In genomic region chr17:38326996-38327792, GRCh38 we compare ENCODE assay signal across 14 cellular contexts. TPM values are rescaled to one million over a fixed set of nuclear protein-coding genes. Genes with fewer than 3 reads are reported as not detected.
DNase-seq lines count a peak whose midpoint lies in the region; ATAC-seq and TF ChIP-seq lines count a peak whose summit lies in the region.
"Had no signal": no experiment of that assay in that cellular context is flagged by ENCODE, and none has a peak within 500 bp of the region (broad histone marks: within the 10 kb centered on the region; RNA-seq: fewer than 3 reads in every experiment).

No MANE protein-coding gene starts in this region.

- H3K36me3 Mint-ChIP-seq in endothelial cell (ENCODE audit: low read depth, unreplicated experiment), result peaks cover 9% of the 10 kb centered on the region
- H3K36me3 Mint-ChIP-seq in osteocyte (ENCODE audit: unreplicated experiment), result peaks cover 15% of the 10 kb centered on the region

- H3K27me3 Mint-ChIP-seq in endothelial cell (ENCODE audit: unreplicated experiment) (peaks cover 8% of the 10 kb centered on the region), osteocyte (ENCODE audit: unreplicated experiment) (peaks cover 20% of the 10 kb centered on the region)

- H3K9me2 ChIP-seq in OCI-LY7 (ENCODE audit: insufficient read depth, low read length), result no peaks in the 10 kb centered on the region

- peak overlapping the region; percentile 30; the same call in 1 of the 2 replicates for H2AFZ ChIP-seq in OCI-LY7 (ENCODE audit: low read length)

- peak overlapping the region; percentile 97 for H3K27ac ChIP-seq in OCI-LY7 (ENCODE audit: low read depth, low read length, poor library complexity, severe bottlenecking)
- H3K27ac ChIP-seq: thyroid gland had no signal

- peak overlapping the region; percentile 60 for H3K4me3 Mint-ChIP-seq in endothelial cell (ENCODE audit: unreplicated experiment)
- H3K4me3 Mint-ChIP-seq in osteocyte (ENCODE audit: unreplicated experiment), result no peak overlapping the region

- CTCF ChIA-PET in OCI-LY7 (lab: Charles Lee; ENCODE audit: unreplicated experiment), result interaction anchor here (0.5 to 1.9 kb wide), 2 partner anchors 8 to 21 kb away, joined by 3 to 6 read pairs; no protein-coding TSS in a partner anchor

- no TSS peak for BruUV-seq in OCI-LY7 (replicated peaks; lab: Mats Ljungman, UMichigan)

- no peak for ATAC-seq in HG03378 (IDR thresholded peaks at IDR 0.05; ENCODE audit: unreplicated experiment)
- no peak for ATAC-seq in HG03521 (IDR thresholded peaks at IDR 0.05; ENCODE audit: unreplicated experiment)
- ATAC-seq: K562 had no signal

- H3K4me2 ChIP-seq in OCI-LY7 (ENCODE audit: low read length), result peak overlapping the region; percentile 91

- H3K27ac Mint-ChIP-seq in endothelial cell (ENCODE audit: unreplicated experiment) (peak overlapping the region; percentile 92), osteocyte (ENCODE audit: unreplicated experiment) (peak overlapping the region; percentile 4)

- peak overlapping the region; percentile 48 for H3K4me3 ChIP-seq in OCI-LY7 (ENCODE audit: low read depth, low read length, poor library complexity, severe bottlenecking)
- H3K4me3 ChIP-seq: K562, thyroid gland had no signal

- DNase-seq in SKM-1 treated with dmso at 0.1 percent for 144 hours (lab: John Stamatoyannopoulos, UW; ENCODE audit: unreplicated experiment), result peak; percentile 35
- no peak for DNase-seq in SKM-1 (lab: John Stamatoyannopoulos, UW; ENCODE audit: unreplicated experiment)
- DNase-seq in OCI-LY7 (ENCODE audit: low spot score), result peak; percentile 75
- no peak for DNase-seq in endothelial cell (ENCODE audit: low spot score)
- no peak for DNase-seq in osteocyte (ENCODE audit: extremely low spot score, unreplicated experiment)
- DNase-seq in NCI-H1930 (lab: John Stamatoyannopoulos, UW), result no peak
- DNase-seq: EL, NCI-H2081 treated with DMSO at 0.1 percent for 48 hours, T-helper 9 cell, thyroid gland had no signal

- peaks cover 20% of the 10 kb centered on the region for H3K36me3 ChIP-seq in OCI-LY7 (ENCODE audit: insufficient read depth, low read length)

- H3K4me1 ChIP-seq in OCI-LY7 (ENCODE audit: insufficient read depth, low read length, poor library complexity, severe bottlenecking), result peaks cover 72% of the 10 kb centered on the region

- no peaks in the 10 kb centered on the region for H3K9me3 ChIP-seq in OCI-LY7 (ENCODE audit: low read length)
- H3K9me3 ChIP-seq: thyroid gland had no signal

- intact Hi-C loops in OCI-LY7 (cut with micrococcal nuclease; ENCODE audit: unreplicated experiment), result no loop called here

- H3K9me3 Mint-ChIP-seq in endothelial cell (ENCODE audit: unreplicated experiment) (no peaks in the 10 kb centered on the region), osteocyte (ENCODE audit: unreplicated experiment) (no peaks in the 10 kb centered on the region)

- H3K4me1 Mint-ChIP-seq in endothelial cell (ENCODE audit: unreplicated experiment) (peaks cover 53% of the 10 kb centered on the region), osteocyte (ENCODE audit: unreplicated experiment) (no peaks in the 10 kb centered on the region)

- POLR2A ChIA-PET in OCI-LY7 (lab: Charles Lee), result interaction anchor here (0.9 to 4.1 kb wide), 2 partner anchors 21 to 26 kb away, joined by 3 to 38 read pairs; partner anchors contain the start of gene SOCS7

- TF ChIP-seq CTCF in OCI-LY7 (conservative IDR thresholded peaks at IDR 0.05; ENCODE audit: low read length), result no peak
- TF ChIP-seq CTCF in endothelial cell (IDR thresholded peaks at IDR 0.05; ENCODE audit: unreplicated experiment), result no peak
- TF ChIP-seq CTCF in osteocyte (IDR thresholded peaks at IDR 0.05), result no peak

- H3K79me2 ChIP-seq in OCI-LY7 (ENCODE audit: insufficient read depth, low read depth, low read length), result no peaks in the 10 kb centered on the region

- no peaks in the 10 kb centered on the region for H4K20me1 ChIP-seq in OCI-LY7 (ENCODE audit: insufficient read depth, low read length)

RNA-seq across cellular contexts. Expression of gene GPR179, which starts 16.6 kb away (rescaled TPM):
- total RNA-seq in OCI-LY7 (2014; rRNA removed; shearing (Covaris generic)), result 0.21 and 0.32 TPM in 2 replicates
- total RNA-seq in OCI-LY7 (2022), result 0.06 and 1.1 TPM in 2 replicates
- 0.97 TPM for total RNA-seq in endothelial cell (ENCODE audit: unreplicated experiment)
- 0.13 TPM in 1 of 2 replicates, not detected in the other for total RNA-seq in osteocyte
- total RNA-seq: epithelial cell of proximal tubule, K562 had no signal

RNA-seq across cellular contexts. Expression of gene SOCS7, which starts 24.4 kb away (rescaled TPM):
- 27.0 and 36.1 TPM in 2 replicates for total RNA-seq in OCI-LY7 (2014; rRNA removed; shearing (Covaris generic))
- total RNA-seq in OCI-LY7 (2022) (39.1 and 44.9 TPM in 2 replicates), endothelial cell (ENCODE audit: unreplicated experiment) (13.8 TPM), osteocyte (17.3 and 19.1 TPM in 2 replicates)

RNA-seq across cellular contexts. Expression of gene MRPL45, which starts 30.2 kb away (rescaled TPM):
- 29.5 and 29.6 TPM in 2 replicates for total RNA-seq in OCI-LY7 (2014; rRNA removed; shearing (Covaris generic))
- total RNA-seq in OCI-LY7 (2022) (41.5 and 45.1 TPM in 2 replicates), endothelial cell (ENCODE audit: unreplicated experiment) (57.7 TPM), osteocyte (38.2 and 40.2 TPM in 2 replicates)

Comparison
In these comparisons a context has a peak if more than half of its experiments do, and no peak if none do; other contexts are left out.
1. DNase-seq: peak in SKM-1 treated with dmso at 0.1 percent for 144 hours (single experiment) and OCI-LY7 (single experiment); none in SKM-1 (single experiment), endothelial cell (single experiment), osteocyte (single experiment) and NCI-H1930 (0 of 2).